15 cellular contexts compared by ENCODE assay signal in the genomic region with DNA sequence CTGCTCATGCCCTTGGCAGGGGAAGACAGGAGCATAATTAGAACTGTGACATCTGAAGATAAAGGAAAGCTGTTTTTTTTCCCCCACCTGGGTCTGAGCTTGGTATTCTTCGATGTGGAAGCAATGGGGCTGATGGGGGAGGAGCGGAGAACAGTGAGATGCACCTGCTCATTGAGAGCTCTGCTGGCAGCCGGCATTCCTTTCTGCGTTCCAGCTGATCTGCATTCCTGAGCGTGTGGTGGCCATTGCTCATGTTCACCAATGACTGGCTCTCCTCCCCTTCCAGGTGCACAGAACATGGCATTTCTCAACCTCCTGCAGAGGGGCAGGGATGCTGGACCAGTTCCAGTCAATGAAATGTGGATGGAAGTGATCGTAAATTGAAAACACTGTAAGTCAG.
DNase-seq lines count a peak whose midpoint lies in the region; ATAC-seq, FAIRE-seq and TF ChIP-seq lines count a peak whose summit lies in the region.
"Had no signal": no experiment of that assay in that cellular context is flagged by ENCODE, and none has a peak within 500 bp of the region (broad histone marks: within the 10 kb centered on the region; RNA-seq: fewer than 3 reads in every experiment).

No MANE protein-coding gene starts in this region.

- no peak overlapping the region for H3K4me3 Mint-ChIP-seq in MCF 10A (ENCODE audit: unreplicated experiment)
- H3K4me3 Mint-ChIP-seq: activated CD4-positive, alpha-beta T cell treated with anti-CD3 and anti-CD28 coated beads, Interleukin-2, amount 10 ng/mL, durations not matched to agents 7 days and 5 days; CD8-positive, alpha-beta memory T cell had no signal

- POLR2A ChIA-PET in MCF 10A (lab: Yijun Ruan, JAX) = no interaction called here

- in situ Hi-C loops in T47D (cut with HindIII; ENCODE audit: low pct_unique_long_range_greater_than_20kb, low sequenced_read_pairs) = no loop called here

- TF ChIP-seq CTCF in MCF 10A (IDR thresholded peaks at IDR 0.05; ENCODE audit: unreplicated experiment) = no peak

- no peaks in the 10 kb centered on the region for H3K36me3 ChIP-seq in iPS-20b (ENCODE audit: insufficient read depth, low read depth, low read length)
- no peaks in the 10 kb centered on the region for H3K36me3 ChIP-seq in small intestine (ENCODE audit: control insufficient read depth in 2 of 2, insufficient read depth in 2 of 2, low read length in 2 of 2)
- H3K36me3 ChIP-seq: brain microvascular endothelial cell had no signal

- WGBS in small intestine, 3 donors = 8 to 33% (median 31%) methylated on average over 6 of the region's 6 CpGs

- FAIRE-seq in small intestine (lab: Jason Lieb, UNC) = no peak
- FAIRE-seq: A549 had no signal

- BruUV-seq in MCF 10A (replicated peaks; lab: Mats Ljungman, UMichigan) = no TSS peak

- H3K9me3 ChIP-seq in iPS-20b (ENCODE audit: insufficient read depth, low read depth, low read length) (no peaks in the 10 kb centered on the region), small intestine (ENCODE audit: control insufficient read depth, low read depth) (no peaks in the 10 kb centered on the region)

- no peaks in the 10 kb centered on the region for H3K36me3 Mint-ChIP-seq in MCF 10A (ENCODE audit: insufficient read depth, unreplicated experiment)
- H3K36me3 Mint-ChIP-seq: CD8-positive, alpha-beta memory T cell had no signal

- DNase-seq in T47D (ENCODE audit: low read depth in 1 of 2, low spot score in 1 of 2) (peak; percentile 52 to 89), MCF 10A (ENCODE audit: unreplicated experiment) (no peak), SK-N-DZ (ENCODE audit: low spot score) (peak; percentile 21), small intestine (no peak)
- no peak for DNase-seq in stimulated activated CD4-positive, alpha-beta T cell treated with anti-CD3 and anti-CD28 coated beads, Interleukin-1b, Interleukin-23, amount 100 ng/mL, for 48 hours
- DNase-seq: activated CD4-positive, alpha-beta T cell treated with anti-CD3 and anti-CD28 coated beads, Interleukin-2, amount 10 ng/mL, durations not matched to agents 7 days and 5 days; brain microvascular endothelial cell; CD8-positive, alpha-beta memory T cell; KBM-7; NCI-H1694 treated with DMSO at 0.1 percent for 48 hours; T-helper 2 cell had no signal

- H3K9ac ChIP-seq in iPS-20b (ENCODE audit: low read depth, low read length) = no peak overlapping the region

- intact Hi-C loops in MCF 10A (cut with micrococcal nuclease) = no loop called here

- peaks cover 15% of the 10 kb centered on the region; the same call in 1 of the 2 replicates for H3K4me1 ChIP-seq in iPS-20b (ENCODE audit: insufficient read depth, low read length)
- no peaks in the 10 kb centered on the region for H3K4me1 ChIP-seq in small intestine (ENCODE audit: control insufficient read depth in 2 of 2, insufficient read depth in 1 of 2, low read depth in 1 of 2, low read length in 1 of 2)
- H3K4me1 ChIP-seq: A549 had no signal

- H3K27ac Mint-ChIP-seq in MCF 10A (ENCODE audit: low read depth, unreplicated experiment) = no peak overlapping the region
- H3K27ac Mint-ChIP-seq: activated CD4-positive, alpha-beta T cell treated with anti-CD3 and anti-CD28 coated beads, Interleukin-2, amount 10 ng/mL, durations not matched to agents 7 days and 5 days; CD8-positive, alpha-beta memory T cell had no signal

- H3K27me3 Mint-ChIP-seq in MCF 10A (ENCODE audit: insufficient read depth, unreplicated experiment) = peaks cover 43% of the 10 kb centered on the region
- H3K27me3 Mint-ChIP-seq: activated CD4-positive, alpha-beta T cell treated with anti-CD3 and anti-CD28 coated beads, Interleukin-2, amount 10 ng/mL, durations not matched to agents 7 days and 5 days had no signal

- peaks cover 14% of the 10 kb centered on the region for H3K9me3 Mint-ChIP-seq in MCF 10A (ENCODE audit: unreplicated experiment)
- H3K9me3 Mint-ChIP-seq: activated CD4-positive, alpha-beta T cell treated with anti-CD3 and anti-CD28 coated beads, Interleukin-2, amount 10 ng/mL, durations not matched to agents 7 days and 5 days had no signal

- no peak overlapping the region for H3K27ac ChIP-seq in iPS-20b (ENCODE audit: low read length)
- no peak overlapping the region for H3K27ac ChIP-seq in small intestine (ENCODE audit: low read depth in 1 of 2, low read length in 1 of 2)
- H3K27ac ChIP-seq: A549, brain microvascular endothelial cell had no signal

- no peaks in the 10 kb centered on the region for H3K4me1 Mint-ChIP-seq in MCF 10A (ENCODE audit: insufficient read depth, unreplicated experiment)
- H3K4me1 Mint-ChIP-seq: activated CD4-positive, alpha-beta T cell treated with anti-CD3 and anti-CD28 coated beads, Interleukin-2, amount 10 ng/mL, durations not matched to agents 7 days and 5 days; CD8-positive, alpha-beta memory T cell had no signal

- ATAC-seq in HG03439 (IDR thresholded peaks at IDR 0.05; ENCODE audit: unreplicated experiment) (no peak), GM19035 (IDR thresholded peaks at IDR 0.05; ENCODE audit: unreplicated experiment) (no peak)
- ATAC-seq: A549 had no signal

- peak overlapping the region; percentile 23; the same call in 1 of the 2 replicates for H3K4me3 ChIP-seq in iPS-20b (ENCODE audit: low read length)
- H3K4me3 ChIP-seq in small intestine (ENCODE audit: low read depth in 1 of 2, low read length in 2 of 2) = no peak overlapping the region
- H3K4me3 ChIP-seq: A549 had no signal

- CTCF ChIA-PET in MCF 10A (lab: Yijun Ruan, JAX) = interaction anchor here (0.6 kb wide), 1 partner anchor 700 kb away, joined by 3 read pairs; no protein-coding TSS in a partner anchor

- no peaks in the 10 kb centered on the region for H3K27me3 ChIP-seq in iPS-20b (ENCODE audit: insufficient read depth, low read length)
- H3K27me3 ChIP-seq in small intestine (ENCODE audit: control insufficient read depth in 2 of 2, insufficient read depth in 2 of 2, low read length in 2 of 2) = peaks cover 0 to 9% of the 10 kb centered on the region in 2 donors
- H3K27me3 ChIP-seq: brain microvascular endothelial cell had no signal

Comparison
In these comparisons a context has a peak if more than half of its experiments do, and no peak if none do; other contexts are left out.
1. DNase-seq: peak in T47D (2 of 2) and SK-N-DZ (single experiment); none in MCF 10A (single experiment), stimulated activated CD4-positive, alpha-beta T cell treated with anti-CD3 and anti-CD28 coated beads, Interleukin-1b, Interleukin-23, amount 100 ng/mL, for 48 hours (single experiment) and small intestine (single experiment).